Comparison of ENCODE assay signal across 11 cellular contexts in genomic region chr3:59709702-59710555, GRCh38.
DNase-seq lines count a peak whose midpoint lies in the region; ATAC-seq and TF ChIP-seq lines count a peak whose summit lies in the region.
"Had no signal": no experiment of that assay in that cellular context is flagged by ENCODE, and none has a peak within 500 bp of the region (broad histone marks: within the 10 kb centered on the region; RNA-seq: fewer than 3 reads in every experiment).

No MANE protein-coding gene starts in this region.

- no peak overlapping the region for H3K4me3 Mint-ChIP-seq in stimulated activated effector memory CD8-positive, alpha-beta T cell treated with anti-CD3 and anti-CD28 coated beads, Interleukin-12 subunit alpha, Interleukin-12 subunit beta, amount 100 ng/mL, for 72 hours

- intact Hi-C loops in right cardiac atrium (cut with DNase I): no loop called here

- H3K4me1 Mint-ChIP-seq in stimulated activated effector memory CD8-positive, alpha-beta T cell treated with anti-CD3 and anti-CD28 coated beads, Interleukin-12 subunit alpha, Interleukin-12 subunit beta, amount 100 ng/mL, for 72 hours: no peaks in the 10 kb centered on the region

- H3K27me3 ChIP-seq in right cardiac atrium (ENCODE audit: control insufficient read depth, insufficient read depth) (no peaks in the 10 kb centered on the region), brain microvascular endothelial cell (replicated peaks) (no peaks in the 10 kb centered on the region)

- no peaks in the 10 kb centered on the region for H3K9me3 ChIP-seq in right cardiac atrium (ENCODE audit: control insufficient read depth, low read length)

- H3K9me3 Mint-ChIP-seq in stimulated activated effector memory CD8-positive, alpha-beta T cell treated with anti-CD3 and anti-CD28 coated beads, Interleukin-12 subunit alpha, Interleukin-12 subunit beta, amount 100 ng/mL, for 72 hours: peaks cover 6% of the 10 kb centered on the region

- peak; percentile 43 to 60 for ATAC-seq in right cardiac atrium
- peak; percentile 65 for ATAC-seq in stimulated activated effector memory CD8-positive, alpha-beta T cell treated with anti-CD3 and anti-CD28 coated beads, Interleukin-12 subunit alpha, Interleukin-12 subunit beta, amount 100 ng/mL, for 72 hours
- ATAC-seq in HG03175 (IDR thresholded peaks at IDR 0.05; ENCODE audit: unreplicated experiment): no peak
- no peak for ATAC-seq in HG03196 (IDR thresholded peaks at IDR 0.05; ENCODE audit: unreplicated experiment)
- ATAC-seq: esophagus mucosa had no signal

- no peak overlapping the region for H3K27ac ChIP-seq in right cardiac atrium (ENCODE audit: low read length)
- no peak overlapping the region for H3K27ac ChIP-seq in brain microvascular endothelial cell
- H3K27ac ChIP-seq: 22Rv1 had no signal

- WGBS in right cardiac atrium: 46% methylated on average over 5 of the region's 5 CpGs

- TF ChIP-seq CTCF in brain microvascular endothelial cell (IDR thresholded peaks at IDR 0.05; ENCODE audit: low read depth, low read length, missing control alignments): no peak

- DNase-seq in DMS53 (lab: John Stamatoyannopoulos, UW): peak; percentile 1
- no peak for DNase-seq in DMS53 treated with DMSO at 0.1 percent for 48 hours (lab: John Stamatoyannopoulos, UW; ENCODE audit: unreplicated experiment)
- DNase-seq in SKM-1 treated with dmso at 0.1 percent for 144 hours (lab: John Stamatoyannopoulos, UW; ENCODE audit: unreplicated experiment): peak; percentile 89
- peak; percentile 41 to 76 (median 71) for DNase-seq in right cardiac atrium
- DNase-seq in stimulated activated effector memory CD8-positive, alpha-beta T cell treated with anti-CD3 and anti-CD28 coated beads, Interleukin-12 subunit alpha, Interleukin-12 subunit beta, amount 100 ng/mL, for 72 hours (ENCODE audit: low spot score in 2 of 2): no peak
- no peak for DNase-seq in brain microvascular endothelial cell
- DNase-seq: RPMI8226 had no signal

- H3K4me3 ChIP-seq in right cardiac atrium (ENCODE audit: low read length): no peak overlapping the region
- H3K4me3 ChIP-seq in brain microvascular endothelial cell (ENCODE audit: low read depth, low read length): no peak overlapping the region

- in situ Hi-C loops in brain microvascular endothelial cell (cut with HindIII; ENCODE audit: low pct_ligation_motif_present, low sequenced_read_pairs): no loop called here

- H3K36me3 Mint-ChIP-seq in stimulated activated effector memory CD8-positive, alpha-beta T cell treated with anti-CD3 and anti-CD28 coated beads, Interleukin-12 subunit alpha, Interleukin-12 subunit beta, amount 100 ng/mL, for 72 hours: no peaks in the 10 kb centered on the region

- H3K27ac Mint-ChIP-seq in stimulated activated effector memory CD8-positive, alpha-beta T cell treated with anti-CD3 and anti-CD28 coated beads, Interleukin-12 subunit alpha, Interleukin-12 subunit beta, amount 100 ng/mL, for 72 hours: no peak overlapping the region

- no peaks in the 10 kb centered on the region for H3K4me1 ChIP-seq in right cardiac atrium (ENCODE audit: control insufficient read depth, insufficient read depth, low read length)

- no peaks in the 10 kb centered on the region for H3K36me3 ChIP-seq in brain microvascular endothelial cell (replicated peaks)

Comparison
In these comparisons a context has a peak if more than half of its experiments do, and no peak if none do; other contexts are left out.
1. DNase-seq: peak in DMS53 (single experiment), SKM-1 treated with dmso at 0.1 percent for 144 hours (single experiment) and right cardiac atrium (3 of 3); none in DMS53 treated with DMSO at 0.1 percent for 48 hours (single experiment), stimulated activated effector memory CD8-positive, alpha-beta T cell treated with anti-CD3 and anti-CD28 coated beads, Interleukin-12 subunit alpha, Interleukin-12 subunit beta, amount 100 ng/mL, for 72 hours (0 of 2) and brain microvascular endothelial cell (single experiment).
2. ATAC-seq: peak in right cardiac atrium (2 of 2) and stimulated activated effector memory CD8-positive, alpha-beta T cell treated with anti-CD3 and anti-CD28 coated beads, Interleukin-12 subunit alpha, Interleukin-12 subunit beta, amount 100 ng/mL, for 72 hours (single experiment); none in HG03175 (single experiment) and HG03196 (single experiment).